In the genomic region with DNA sequence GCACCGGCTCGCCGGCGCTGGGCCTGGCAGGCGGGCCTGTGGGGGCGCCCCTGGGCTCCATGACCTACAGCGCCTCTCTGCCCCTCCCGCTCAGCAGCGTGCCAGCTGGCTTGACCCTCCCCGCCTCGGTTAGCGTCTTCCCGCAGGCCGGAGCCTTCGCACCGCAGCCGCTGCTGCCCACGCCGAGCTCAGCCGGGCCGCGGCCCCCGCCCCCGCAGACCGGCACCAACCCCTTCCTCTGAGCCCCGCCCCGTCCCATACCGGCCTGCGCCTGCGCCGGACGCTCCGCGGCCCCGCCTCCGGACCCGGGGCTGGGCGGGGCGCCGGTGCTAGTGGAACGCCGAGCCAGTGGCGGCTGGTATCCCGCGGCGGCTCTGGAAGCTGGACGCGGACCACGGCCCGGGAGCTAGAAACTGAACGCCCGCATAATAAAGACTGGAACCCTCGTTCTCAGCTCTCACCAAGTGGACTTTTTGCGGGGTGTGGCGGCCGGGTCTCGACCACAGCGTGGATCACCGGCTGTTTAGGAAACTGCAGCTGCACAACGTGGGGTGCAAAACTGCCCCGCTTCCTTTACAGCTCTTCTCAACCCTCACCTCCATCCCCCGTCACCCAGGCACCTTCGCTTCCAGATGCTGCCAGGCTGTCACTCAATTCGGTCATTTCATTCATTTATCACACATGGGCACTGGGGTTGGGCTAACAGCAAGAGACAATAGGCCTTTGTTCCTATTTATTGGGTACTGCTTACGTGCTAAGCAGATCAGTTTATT, we compare ENCODE assay signal across 1 cellular context.
TF ChIP-seq lines count a peak whose summit lies in the region.

No MANE protein-coding gene starts in this region.

TF ChIP-seq in HepG2, 621 proteins besides CTCF, POLR2A, EP300 and RAD21 (continued from another document and continues in another):
- TF ChIP-seq ZNF746 (CRISPR knock-in tag; IDR thresholded peaks at IDR 0.05) (peak; percentile 31; the same call in 1 of the 2 replicates), TBX3 (IDR thresholded peaks at IDR 0.05; ENCODE audit: borderline replicate concordance) (no peak), HOXA9 (CRISPR knock-in tag; IDR thresholded peaks at IDR 0.05; ENCODE audit: borderline replicate concordance) (peak; percentile 85; the same call in 1 of the 2 replicates), BHLHE40 (IDR thresholded peaks at IDR 0.05; ENCODE audit: low read length) (no peak), ARID5B (CRISPR knock-in tag; IDR thresholded peaks at IDR 0.05) (peak; percentile 35), TFE3 (CRISPR knock-in tag; IDR thresholded peaks at IDR 0.05) (no peak; the same call in 1 of the 2 replicates), ZNF772 (CRISPR knock-in tag; IDR thresholded peaks at IDR 0.05) (peak; percentile 77; the same call in 1 of the 2 replicates), NRL (CRISPR knock-in tag; IDR thresholded peaks at IDR 0.05; ENCODE audit: borderline replicate concordance) (peak; percentile 89), ZNF710 (CRISPR knock-in tag; IDR thresholded peaks at IDR 0.05; ENCODE audit: borderline replicate concordance) (peak; percentile 76; the same call in 1 of the 2 replicates), ZNF572 (CRISPR knock-in tag; IDR thresholded peaks at IDR 0.05) (no peak), JUNB (CRISPR knock-in tag; IDR thresholded peaks at IDR 0.05; ENCODE audit: borderline replicate concordance) (peak; percentile 28; the same call in 1 of the 2 replicates), PCBP2 (optimal IDR thresholded peaks at IDR 0.05; ENCODE audit: low read depth, low read length, poor library complexity, severe bottlenecking) (no peak), ZFP82 (CRISPR knock-in tag; IDR thresholded peaks at IDR 0.05; ENCODE audit: borderline replicate concordance) (no peak), SP140L (CRISPR knock-in tag; IDR thresholded peaks at IDR 0.05; ENCODE audit: borderline replicate concordance) (0 out of 2 replicates have a peak, but pooled peaks have one; percentile 44), PAWR (CRISPR knock-in tag; IDR thresholded peaks at IDR 0.05; ENCODE audit: borderline replicate concordance) (0 out of 2 replicates have a peak, but pooled peaks have one; percentile 66), NONO (IDR thresholded peaks at IDR 0.05) (no peak), NONO (CRISPR knock-in tag; conservative IDR thresholded peaks at IDR 0.05) (peak; percentile 39; the same call in 1 of the 2 replicates), ZNF446 (CRISPR knock-in tag; IDR thresholded peaks at IDR 0.05) (peak; percentile 73; the same call in 1 of the 2 replicates), POLR2G (IDR thresholded peaks at IDR 0.05; ENCODE audit: low read depth, low read length) (peak; percentile 92), STAG1 (CRISPR knock-in tag; IDR thresholded peaks at IDR 0.05) (peak; percentile 3; the same call in 1 of the 2 replicates), ZNF274 (CRISPR knock-in tag; IDR thresholded peaks at IDR 0.05) (peak; percentile 92), ISX (CRISPR knock-in tag; conservative IDR thresholded peaks at IDR 0.05) (no peak; the same call in 1 of the 2 replicates), GZF1 (CRISPR knock-in tag; IDR thresholded peaks at IDR 0.05) (no peak), CEBPG (CRISPR knock-in tag; IDR thresholded peaks at IDR 0.05) (peak; percentile 27), ETV6 (CRISPR knock-in tag; conservative IDR thresholded peaks at IDR 0.05) (peak; percentile 79)
- TF ChIP-seq, protein P1, sequence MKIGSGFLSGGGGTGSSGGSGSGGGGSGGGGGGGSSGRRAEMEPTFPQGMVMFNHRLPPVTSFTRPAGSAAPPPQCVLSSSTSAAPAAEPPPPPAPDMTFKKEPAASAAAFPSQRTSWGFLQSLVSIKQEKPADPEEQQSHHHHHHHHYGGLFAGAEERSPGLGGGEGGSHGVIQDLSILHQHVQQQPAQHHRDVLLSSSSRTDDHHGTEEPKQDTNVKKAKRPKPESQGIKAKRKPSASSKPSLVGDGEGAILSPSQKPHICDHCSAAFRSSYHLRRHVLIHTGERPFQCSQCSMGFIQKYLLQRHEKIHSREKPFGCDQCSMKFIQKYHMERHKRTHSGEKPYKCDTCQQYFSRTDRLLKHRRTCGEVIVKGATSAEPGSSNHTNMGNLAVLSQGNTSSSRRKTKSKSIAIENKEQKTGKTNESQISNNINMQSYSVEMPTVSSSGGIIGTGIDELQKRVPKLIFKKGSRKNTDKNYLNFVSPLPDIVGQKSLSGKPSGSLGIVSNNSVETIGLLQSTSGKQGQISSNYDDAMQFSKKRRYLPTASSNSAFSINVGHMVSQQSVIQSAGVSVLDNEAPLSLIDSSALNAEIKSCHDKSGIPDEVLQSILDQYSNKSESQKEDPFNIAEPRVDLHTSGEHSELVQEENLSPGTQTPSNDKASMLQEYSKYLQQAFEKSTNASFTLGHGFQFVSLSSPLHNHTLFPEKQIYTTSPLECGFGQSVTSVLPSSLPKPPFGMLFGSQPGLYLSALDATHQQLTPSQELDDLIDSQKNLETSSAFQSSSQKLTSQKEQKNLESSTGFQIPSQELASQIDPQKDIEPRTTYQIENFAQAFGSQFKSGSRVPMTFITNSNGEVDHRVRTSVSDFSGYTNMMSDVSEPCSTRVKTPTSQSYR (CRISPR knock-in tag; IDR thresholded peaks at IDR 0.05; ENCODE audit: borderline replicate concordance) = no peak
- TF ChIP-seq, protein P2, sequence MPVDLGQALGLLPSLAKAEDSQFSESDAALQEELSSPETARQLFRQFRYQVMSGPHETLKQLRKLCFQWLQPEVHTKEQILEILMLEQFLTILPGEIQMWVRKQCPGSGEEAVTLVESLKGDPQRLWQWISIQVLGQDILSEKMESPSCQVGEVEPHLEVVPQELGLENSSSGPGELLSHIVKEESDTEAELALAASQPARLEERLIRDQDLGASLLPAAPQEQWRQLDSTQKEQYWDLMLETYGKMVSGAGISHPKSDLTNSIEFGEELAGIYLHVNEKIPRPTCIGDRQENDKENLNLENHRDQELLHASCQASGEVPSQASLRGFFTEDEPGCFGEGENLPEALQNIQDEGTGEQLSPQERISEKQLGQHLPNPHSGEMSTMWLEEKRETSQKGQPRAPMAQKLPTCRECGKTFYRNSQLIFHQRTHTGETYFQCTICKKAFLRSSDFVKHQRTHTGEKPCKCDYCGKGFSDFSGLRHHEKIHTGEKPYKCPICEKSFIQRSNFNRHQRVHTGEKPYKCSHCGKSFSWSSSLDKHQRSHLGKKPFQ (CRISPR knock-in tag; IDR thresholded peaks at IDR 0.05; ENCODE audit: insufficient replicate concordance) = peak; percentile 68
- TF ChIP-seq, protein P3, sequence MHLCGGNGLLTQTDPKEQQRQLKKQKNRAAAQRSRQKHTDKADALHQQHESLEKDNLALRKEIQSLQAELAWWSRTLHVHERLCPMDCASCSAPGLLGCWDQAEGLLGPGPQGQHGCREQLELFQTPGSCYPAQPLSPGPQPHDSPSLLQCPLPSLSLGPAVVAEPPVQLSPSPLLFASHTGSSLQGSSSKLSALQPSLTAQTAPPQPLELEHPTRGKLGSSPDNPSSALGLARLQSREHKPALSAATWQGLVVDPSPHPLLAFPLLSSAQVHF (CRISPR knock-in tag; IDR thresholded peaks at IDR 0.05) = peak; percentile 28; the same call in 1 of the 2 replicates
- TF ChIP-seq, protein P4, sequence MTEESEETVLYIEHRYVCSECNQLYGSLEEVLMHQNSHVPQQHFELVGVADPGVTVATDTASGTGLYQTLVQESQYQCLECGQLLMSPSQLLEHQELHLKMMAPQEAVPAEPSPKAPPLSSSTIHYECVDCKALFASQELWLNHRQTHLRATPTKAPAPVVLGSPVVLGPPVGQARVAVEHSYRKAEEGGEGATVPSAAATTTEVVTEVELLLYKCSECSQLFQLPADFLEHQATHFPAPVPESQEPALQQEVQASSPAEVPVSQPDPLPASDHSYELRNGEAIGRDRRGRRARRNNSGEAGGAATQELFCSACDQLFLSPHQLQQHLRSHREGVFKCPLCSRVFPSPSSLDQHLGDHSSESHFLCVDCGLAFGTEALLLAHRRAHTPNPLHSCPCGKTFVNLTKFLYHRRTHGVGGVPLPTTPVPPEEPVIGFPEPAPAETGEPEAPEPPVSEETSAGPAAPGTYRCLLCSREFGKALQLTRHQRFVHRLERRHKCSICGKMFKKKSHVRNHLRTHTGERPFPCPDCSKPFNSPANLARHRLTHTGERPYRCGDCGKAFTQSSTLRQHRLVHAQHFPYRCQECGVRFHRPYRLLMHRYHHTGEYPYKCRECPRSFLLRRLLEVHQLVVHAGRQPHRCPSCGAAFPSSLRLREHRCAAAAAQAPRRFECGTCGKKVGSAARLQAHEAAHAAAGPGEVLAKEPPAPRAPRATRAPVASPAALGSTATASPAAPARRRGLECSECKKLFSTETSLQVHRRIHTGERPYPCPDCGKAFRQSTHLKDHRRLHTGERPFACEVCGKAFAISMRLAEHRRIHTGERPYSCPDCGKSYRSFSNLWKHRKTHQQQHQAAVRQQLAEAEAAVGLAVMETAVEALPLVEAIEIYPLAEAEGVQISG (CRISPR knock-in tag; IDR thresholded peaks at IDR 0.05) = peak; percentile 89
- TF ChIP-seq, protein P5, sequence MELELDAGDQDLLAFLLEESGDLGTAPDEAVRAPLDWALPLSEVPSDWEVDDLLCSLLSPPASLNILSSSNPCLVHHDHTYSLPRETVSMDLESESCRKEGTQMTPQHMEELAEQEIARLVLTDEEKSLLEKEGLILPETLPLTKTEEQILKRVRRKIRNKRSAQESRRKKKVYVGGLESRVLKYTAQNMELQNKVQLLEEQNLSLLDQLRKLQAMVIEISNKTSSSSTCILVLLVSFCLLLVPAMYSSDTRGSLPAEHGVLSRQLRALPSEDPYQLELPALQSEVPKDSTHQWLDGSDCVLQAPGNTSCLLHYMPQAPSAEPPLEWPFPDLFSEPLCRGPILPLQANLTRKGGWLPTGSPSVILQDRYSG (CRISPR knock-in tag; IDR thresholded peaks at IDR 0.05) = peak; percentile 81; the same call in 1 of the 2 replicates
- TF ChIP-seq, protein P6, sequence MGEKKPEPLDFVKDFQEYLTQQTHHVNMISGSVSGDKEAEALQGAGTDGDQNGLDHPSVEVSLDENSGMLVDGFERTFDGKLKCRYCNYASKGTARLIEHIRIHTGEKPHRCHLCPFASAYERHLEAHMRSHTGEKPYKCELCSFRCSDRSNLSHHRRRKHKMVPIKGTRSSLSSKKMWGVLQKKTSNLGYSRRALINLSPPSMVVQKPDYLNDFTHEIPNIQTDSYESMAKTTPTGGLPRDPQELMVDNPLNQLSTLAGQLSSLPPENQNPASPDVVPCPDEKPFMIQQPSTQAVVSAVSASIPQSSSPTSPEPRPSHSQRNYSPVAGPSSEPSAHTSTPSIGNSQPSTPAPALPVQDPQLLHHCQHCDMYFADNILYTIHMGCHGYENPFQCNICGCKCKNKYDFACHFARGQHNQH (CRISPR knock-in tag; IDR thresholded peaks at IDR 0.05) = peak; percentile 49; the same call in 1 of the 2 replicates
